Comparison of ENCODE assay signal across 1 cellular context in genomic region chr17:42913527-42913926, GRCh38.
TF ChIP-seq lines count a peak whose summit lies in the region.

No MANE protein-coding gene starts in this region.

TF ChIP-seq in GM23338, 12 proteins besides CTCF, POLR2A, EP300 and RAD21 (continued from another document):
- TF ChIP-seq REST (IDR thresholded peaks at IDR 0.05; ENCODE audit: unreplicated experiment): no peak
- no peak for TF ChIP-seq ZNF462 (CRISPR knock-in tag; IDR thresholded peaks at IDR 0.05)
- no peak for TF ChIP-seq CREB1 (CRISPR knock-in tag; IDR thresholded peaks at IDR 0.05; ENCODE audit: low read depth)
- no peak for TF ChIP-seq EZH2 (IDR thresholded peaks at IDR 0.05; ENCODE audit: low read depth, unreplicated experiment)
- TF ChIP-seq NANOG (IDR thresholded peaks at IDR 0.05; ENCODE audit: borderline replicate concordance): no peak
- TF ChIP-seq EZH2phosphoT487 (IDR thresholded peaks at IDR 0.05; ENCODE audit: unreplicated experiment): no peak
- TF ChIP-seq STAT1 (IDR thresholded peaks at IDR 0.05; ENCODE audit: unreplicated experiment): no peak
